ENCODE assay signal across 19 cellular contexts in genomic region chr2:133756833-133757232, GRCh38.
DNase-seq lines count a peak whose midpoint lies in the region; ATAC-seq and TF ChIP-seq lines count a peak whose summit lies in the region.
"Had no signal": no experiment of that assay in that cellular context is flagged by ENCODE, and none has a peak within 500 bp of the region (broad histone marks: within the 10 kb centered on the region; RNA-seq: fewer than 3 reads in every experiment).

No MANE protein-coding gene starts in this region.

- peak overlapping the region; percentile 91 for H3K18ac ChIP-seq in IMR-90 (ENCODE audit: low read depth, low read length)

- H4K20me1 ChIP-seq in IMR-90 (ENCODE audit: insufficient read depth, low read length) (no peaks in the 10 kb centered on the region), osteoblast (ENCODE audit: insufficient read depth, low read length) (no peaks in the 10 kb centered on the region)
- H4K20me1 ChIP-seq: BLaER1 had no signal

- CTCF ChIA-PET in IMR-90 (lab: Yijun Ruan, JAX), result no interaction called here

- H3K4me1 ChIP-seq in IMR-90 (ENCODE audit: control insufficient read depth, insufficient read depth, low read length), result peaks cover 21% of the 10 kb centered on the region
- peaks cover 23% of the 10 kb centered on the region for H3K4me1 ChIP-seq in osteoblast (ENCODE audit: insufficient read depth, low read length)
- H3K4me1 ChIP-seq: BLaER1, Caco-2 had no signal

- no peak overlapping the region for H2AK9ac ChIP-seq in IMR-90 (replicated peaks; ENCODE audit: low read depth, low read length, poor library complexity)

- POLR2A ChIA-PET in IMR-90 (lab: Charles Lee; ENCODE audit: unreplicated experiment), result no interaction called here

- H3K27me3 ChIP-seq in IMR-90 (ENCODE audit: control insufficient read depth, insufficient read depth, low read length), result no peaks in the 10 kb centered on the region
- no peaks in the 10 kb centered on the region for H3K27me3 ChIP-seq in osteoblast (ENCODE audit: insufficient read depth, low read length)
- H3K27me3 ChIP-seq: BLaER1 had no signal

- peak overlapping the region; percentile 93; the same call in 1 of the 2 replicates for H2BK20ac ChIP-seq in IMR-90 (ENCODE audit: low read depth, low read length)

- H3K4me3 ChIP-seq in IMR-90 (ENCODE audit: insufficient read depth, low read depth, low read length) (no peak overlapping the region), osteoblast (ENCODE audit: insufficient read depth, low read length) (no peak overlapping the region)
- H3K4me3 ChIP-seq: BLaER1, GM12878, GM23248 had no signal

- no peak for TF ChIP-seq CTCF in IMR-90 (conservative IDR thresholded peaks at IDR 0.05; ENCODE audit: low read depth, low read length)
- TF ChIP-seq CTCF in osteoblast (IDR thresholded peaks at IDR 0.05; ENCODE audit: extremely low read depth, low read depth, low read length), result no peak

- TF ChIP-seq RAD21 in IMR-90 (IDR thresholded peaks at IDR 0.05; ENCODE audit: low read length), result no peak

- TF ChIP-seq POLR2A in IMR-90 (IDR thresholded peaks at IDR 0.05; ENCODE audit: low read depth, low read length), result no peak

- H2AFZ ChIP-seq in IMR-90 (replicated peaks; ENCODE audit: low read length, poor library complexity) (no peak overlapping the region), osteoblast (ENCODE audit: low read length) (no peak overlapping the region)
- H2AFZ ChIP-seq: GM23248 had no signal

- H3K9me3 ChIP-seq in IMR-90 (ENCODE audit: control insufficient read depth, insufficient read depth, low read length), result no peaks in the 10 kb centered on the region
- H3K9me3 ChIP-seq in osteoblast (ENCODE audit: low read depth, low read length), result no peaks in the 10 kb centered on the region
- H3K9me3 ChIP-seq: BLaER1, Caco-2 had no signal

- DNase-seq in IMR-90 (no peak), myocyte (ENCODE audit: low read depth) (peak; percentile 42), osteoblast (ENCODE audit: insufficient read length, low spot score, missing footprints) (no peak), AML-193 (lab: John Stamatoyannopoulos, UW) (no peak), amniotic stem cell (lab: John Stamatoyannopoulos, UW) (no peak)
- DNase-seq: Caco-2; CD4-positive, CD25-positive, alpha-beta regulatory T cell; CD8-positive, alpha-beta T cell; DMS153; DND-41; EL; GDM1; GM23248; H7; HCEC 1CT had no signal

- no peaks in the 10 kb centered on the region for H3K79me2 ChIP-seq in osteoblast (ENCODE audit: insufficient read depth, low read length)

- H3K79me1 ChIP-seq in IMR-90 (ENCODE audit: low read depth in 1 of 2, low read length in 2 of 2), result no peaks in the 10 kb centered on the region

- H3K4me2 ChIP-seq in IMR-90 (ENCODE audit: low read depth, low read length), result no peak overlapping the region
- no peak overlapping the region for H3K4me2 ChIP-seq in osteoblast (ENCODE audit: insufficient read depth, low read length)
- H3K4me2 ChIP-seq: BLaER1 had no signal

- peak overlapping the region; percentile 99 for H2AK5ac ChIP-seq in IMR-90 (ENCODE audit: low read depth, low read length)

- H3K23ac ChIP-seq in IMR-90 (ENCODE audit: low read depth, low read length), result 0 out of 2 replicates have a peak overlapping the region, but pooled peaks have one; percentile 90

- peak overlapping the region; percentile 97; the same call in 1 of the 2 replicates for H2BK120ac ChIP-seq in IMR-90 (ENCODE audit: low read depth, low read length)

- in situ Hi-C loops in IMR-90 (cut with MboI; ENCODE audit: low sequenced_read_pairs), result no loop called here

- no peak overlapping the region for H3K9ac ChIP-seq in IMR-90 (ENCODE audit: low read depth, low read length)
- H3K9ac ChIP-seq: BLaER1, GM23248 had no signal

- H3K9me1 ChIP-seq in IMR-90 (ENCODE audit: insufficient read depth, low read length), result peaks cover 10% of the 10 kb centered on the region

- peak overlapping the region; percentile 95; the same call in 1 of the 2 replicates for H3K14ac ChIP-seq in IMR-90 (replicated peaks; ENCODE audit: low read depth, low read length)

- H3K56ac ChIP-seq in IMR-90 (ENCODE audit: extremely low read depth, insufficient read depth, low read length), result no peak overlapping the region

- no peak overlapping the region for H2BK5ac ChIP-seq in IMR-90 (ENCODE audit: low read depth, low read length, poor library complexity, severe bottlenecking)

- no TSS peak for BruUV-seq in IMR-90 (replicated peaks; lab: Mats Ljungman, UMichigan)

- H3K4ac ChIP-seq in IMR-90 (ENCODE audit: low read depth, low read length), result peak overlapping the region; percentile 96

- WGBS in IMR-90 (ENCODE audit: extremely low coverage in 2 of 2, insufficient read length in 1 of 2), 2 experiments, result no CpG with 5 or more reads among the region's 1 CpG

- dilution Hi-C loops in IMR-90 (cut with HindIII; ENCODE audit: low sequenced_read_pairs, unreplicated experiment), result no loop called here

- H4K8ac ChIP-seq in IMR-90 (ENCODE audit: low read depth in 2 of 2, low read length in 2 of 2), result peak overlapping the region; percentile 41 to 81; a peak in 2 of 4 replicates

- intact Hi-C loops in IMR-90 (cut with micrococcal nuclease), result no loop called here

- H3K27ac ChIP-seq in IMR-90 (ENCODE audit: insufficient read depth, low read length), result no peak overlapping the region
- H3K27ac ChIP-seq in osteoblast (ENCODE audit: low read depth, low read length), result peak overlapping the region; percentile 63
- H3K27ac ChIP-seq: BLaER1, C4-2B, GM23248 had no signal

- ATAC-seq in IMR-90 (ENCODE audit: low read depth), result no peak
- ATAC-seq in HG02759 (IDR thresholded peaks at IDR 0.05; ENCODE audit: unreplicated experiment), result no peak
- ATAC-seq: CD8-positive, alpha-beta T cell; GM12878 had no signal

- no peaks in the 10 kb centered on the region for H3K36me3 ChIP-seq in IMR-90 (ENCODE audit: control insufficient read depth, insufficient read depth, low read length)
- H3K36me3 ChIP-seq in osteoblast (ENCODE audit: insufficient read depth, low read length), result no peaks in the 10 kb centered on the region
- H3K36me3 ChIP-seq: BLaER1 had no signal

- H4K91ac ChIP-seq in IMR-90 (ENCODE audit: insufficient read depth, low read depth, low read length), result peak overlapping the region; percentile 94

- peak overlapping the region; percentile 80; the same call in 2 of the 3 replicates for H2BK15ac ChIP-seq in IMR-90 (ENCODE audit: low read depth, low read length)

- no peak overlapping the region; the same call in 1 of the 2 replicates for H4K5ac ChIP-seq in IMR-90 (ENCODE audit: low read depth, low read length)

TF ChIP-seq in IMR-90, 13 proteins besides CTCF, POLR2A, EP300 and RAD21:
- TF ChIP-seq MAZ (IDR thresholded peaks at IDR 0.05; ENCODE audit: borderline replicate concordance, low read depth, low read length), result no peak
- no peak for TF ChIP-seq MAFK (IDR thresholded peaks at IDR 0.05; ENCODE audit: low read depth, low read length)
- no peak for TF ChIP-seq USF2 (IDR thresholded peaks at IDR 0.05; ENCODE audit: low read depth, low read length)
- TF ChIP-seq CHD1 (IDR thresholded peaks at IDR 0.05; ENCODE audit: low read depth, low read length), result no peak
- no peak for TF ChIP-seq ELK1 (IDR thresholded peaks at IDR 0.05; ENCODE audit: borderline replicate concordance, low read depth, low read length)
- TF ChIP-seq RFX5 (IDR thresholded peaks at IDR 0.05; ENCODE audit: low read depth, low read length), result no peak
- no peak for TF ChIP-seq CEBPB (IDR thresholded peaks at IDR 0.05; ENCODE audit: low read depth, low read length)
- no peak for TF ChIP-seq NFE2L2 (IDR thresholded peaks at IDR 0.05; ENCODE audit: low read depth, low read length)
- no peak for TF ChIP-seq FOS (IDR thresholded peaks at IDR 0.05; ENCODE audit: low read depth, low read length)
- no peak for TF ChIP-seq SMC3 (IDR thresholded peaks at IDR 0.05; ENCODE audit: low read depth, low read length)
- TF ChIP-seq MXI1 (IDR thresholded peaks at IDR 0.05; ENCODE audit: borderline replicate concordance, low read depth, low read length), result no peak
- TF ChIP-seq BHLHE40 (IDR thresholded peaks at IDR 0.05; ENCODE audit: low read depth, low read length), result no peak
